In the genomic region with DNA sequence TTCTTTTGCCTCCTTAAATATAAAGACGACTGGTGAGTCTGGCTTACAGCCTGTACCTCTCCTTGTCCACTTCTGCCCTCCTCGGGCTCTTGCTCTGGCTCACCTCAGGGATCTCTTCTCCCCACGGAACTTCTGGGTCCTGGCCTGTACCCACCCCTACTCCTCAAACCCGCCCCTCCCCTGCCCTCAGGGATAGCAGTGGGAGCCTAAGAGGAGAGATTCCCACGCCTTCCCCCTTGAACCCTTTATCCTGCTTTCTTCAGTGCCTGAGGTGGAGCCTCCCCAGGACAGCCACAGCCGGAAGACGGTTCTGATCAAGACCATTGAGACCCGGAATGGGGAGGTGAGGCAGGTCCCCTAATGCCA, we compare ENCODE assay signal across 13 cellular contexts. TPM values are rescaled to one million over a fixed set of nuclear protein-coding genes. Genes with fewer than 3 reads are reported as not detected.
A peak's percentile ranks its signal among the peaks of the same experiment; 100 is the strongest.
DNase-seq lines count a peak whose midpoint lies in the region; ATAC-seq and TF ChIP-seq lines count a peak whose summit lies in the region.
"Had no signal": no experiment of that assay in that cellular context is flagged by ENCODE, and none has a peak within 500 bp of the region (broad histone marks: within the 10 kb centered on the region; RNA-seq: fewer than 3 reads in every experiment).

No MANE protein-coding gene starts in this region.

- no peak for ATAC-seq in activated naive CD8-positive, alpha-beta T cell treated with anti-CD3 and anti-CD28 coated beads, Interleukin-2, amount 50 U/mL, for 24 hours
- no peak for ATAC-seq in GM19035 (IDR thresholded peaks at IDR 0.05; ENCODE audit: unreplicated experiment)

- TF ChIP-seq CTCF in hepatocyte (IDR thresholded peaks at IDR 0.05; ENCODE audit: poor library complexity) (no peak), stomach (IDR thresholded peaks at IDR 0.05) (no peak)

- peaks cover 60% of the 10 kb centered on the region for H3K27me3 ChIP-seq in hepatocyte
- peaks cover 32 to 98% (median 46%) of the 10 kb centered on the region in 3 donors for H3K27me3 ChIP-seq in stomach

- intact Hi-C loops in stomach (cut with DNase I; ENCODE audit: low total_unique reads), result no loop called here

- H3K4me2 ChIP-seq in hepatocyte, result peak overlapping the region; percentile 84

- TF ChIP-seq POLR2A in stomach (IDR thresholded peaks at IDR 0.05), result no peak

- H3K27me3 Mint-ChIP-seq in activated naive CD8-positive, alpha-beta T cell, result peaks cover 26% of the 10 kb centered on the region
- H3K27me3 Mint-ChIP-seq in activated naive CD8-positive, alpha-beta T cell treated with anti-CD3 and anti-CD28 coated beads, Interleukin-2, amount 50 U/mL, for 24 hours, result peaks cover 58% of the 10 kb centered on the region

- H3K27ac Mint-ChIP-seq in activated naive CD8-positive, alpha-beta T cell, result no peak overlapping the region
- no peak overlapping the region for H3K27ac Mint-ChIP-seq in activated naive CD8-positive, alpha-beta T cell treated with anti-CD3 and anti-CD28 coated beads, Interleukin-2, amount 50 U/mL, for 24 hours

- H3K9me3 Mint-ChIP-seq in activated naive CD8-positive, alpha-beta T cell (ENCODE audit: low read depth), result no peaks in the 10 kb centered on the region
- no peaks in the 10 kb centered on the region for H3K9me3 Mint-ChIP-seq in activated naive CD8-positive, alpha-beta T cell treated with anti-CD3 and anti-CD28 coated beads, Interleukin-2, amount 50 U/mL, for 24 hours

- TF ChIP-seq EP300 in stomach (IDR thresholded peaks at IDR 0.05), result no peak

- H4K20me1 ChIP-seq in hepatocyte (ENCODE audit: insufficient read depth, poor library complexity, severe bottlenecking), result no peaks in the 10 kb centered on the region

- WGBS in hepatocyte (ENCODE audit: low lambda C conversion rate, missing lambda C conversion rate), result 43% methylated on average over 6 of the region's 8 CpGs
- 18 to 26% (median 25%) methylated on average over 8 of the region's 8 CpGs for WGBS in stomach, 5 donors

- H3K4me3 ChIP-seq in SK-N-MC, result peak overlapping the region; percentile 66
- H3K4me3 ChIP-seq in hepatocyte, result no peak overlapping the region
- H3K4me3 ChIP-seq in stomach, result peak overlapping the region in 3 of 4 donors; percentile 18 to 47 (median 33)

- H3K4me1 Mint-ChIP-seq in activated naive CD8-positive, alpha-beta T cell (ENCODE audit: low read depth), result peaks cover 7% of the 10 kb centered on the region
- H3K4me1 Mint-ChIP-seq in activated naive CD8-positive, alpha-beta T cell treated with anti-CD3 and anti-CD28 coated beads, Interleukin-2, amount 50 U/mL, for 24 hours, result peaks cover 19% of the 10 kb centered on the region

- no peak for DNase-seq in activated naive CD8-positive, alpha-beta T cell treated with anti-CD3 and anti-CD28 coated beads, Interleukin-2, amount 50 U/mL, for 24 hours
- DNase-seq in SK-N-MC (ENCODE audit: low read depth, low spot score) (no peak), hepatocyte (ENCODE audit: low spot score) (no peak), stomach (no peak), NOMO-1 treated with DMSO at 0.1 percent for 48 hours (lab: John Stamatoyannopoulos, UW; ENCODE audit: unreplicated experiment) (no peak), SKM-1 (lab: John Stamatoyannopoulos, UW; ENCODE audit: unreplicated experiment) (no peak)
- DNase-seq: activated CD4-positive, alpha-beta T cell treated with anti-CD3 and anti-CD28 coated beads for 1 hour; amygdala; GOT3; NCI-H2227 treated with DMSO at 0.1 percent for 48 hours; SHP77 treated with DMSO at 0.1 percent for 48 hours had no signal

- H3K9me3 ChIP-seq in SK-N-MC (ENCODE audit: low read depth, low read length) (no peaks in the 10 kb centered on the region), hepatocyte (ENCODE audit: low read depth) (no peaks in the 10 kb centered on the region), stomach (no peaks in the 10 kb centered on the region)

- H3K36me3 Mint-ChIP-seq in activated naive CD8-positive, alpha-beta T cell, result no peaks in the 10 kb centered on the region
- H3K36me3 Mint-ChIP-seq in activated naive CD8-positive, alpha-beta T cell treated with anti-CD3 and anti-CD28 coated beads, Interleukin-2, amount 50 U/mL, for 24 hours (ENCODE audit: low read depth), result no peaks in the 10 kb centered on the region

- H3K36me3 ChIP-seq in SK-N-MC (ENCODE audit: insufficient read depth, low read length), result no peaks in the 10 kb centered on the region
- H3K36me3 ChIP-seq in hepatocyte (replicated peaks; ENCODE audit: insufficient read depth, low read depth), result no peaks in the 10 kb centered on the region
- H3K36me3 ChIP-seq in stomach, result no peaks in the 10 kb centered on the region

- peak overlapping the region; percentile 20 for H3K4me3 Mint-ChIP-seq in activated naive CD8-positive, alpha-beta T cell
- H3K4me3 Mint-ChIP-seq in activated naive CD8-positive, alpha-beta T cell treated with anti-CD3 and anti-CD28 coated beads, Interleukin-2, amount 50 U/mL, for 24 hours, result no peak overlapping the region

- H2AFZ ChIP-seq in hepatocyte, result no peak overlapping the region

- H3K9me2 ChIP-seq in hepatocyte (replicated peaks; ENCODE audit: insufficient read depth), result no peaks in the 10 kb centered on the region

- peak overlapping the region; percentile 45 for H3K9ac ChIP-seq in SK-N-MC (ENCODE audit: insufficient read length)

- H3K79me2 ChIP-seq in hepatocyte, result no peaks in the 10 kb centered on the region

- no peak overlapping the region for H3K27ac ChIP-seq in SK-N-MC
- no peak overlapping the region for H3K27ac ChIP-seq in hepatocyte
- no peak overlapping the region for H3K27ac ChIP-seq in stomach

- H3K4me1 ChIP-seq in hepatocyte (ENCODE audit: insufficient read depth) (peaks cover 15% of the 10 kb centered on the region), stomach (peaks cover 28 to 50% (median 41%) of the 10 kb centered on the region in 4 donors)

RNA-seq across cellular contexts. Expression of gene PRPH, which starts 2.7 kb away (rescaled TPM):
- 0.70 and 1.1 TPM in 2 replicates for total RNA-seq in hepatocyte
- polyA plus RNA-seq in hepatocyte, result 1.3 and 1.7 TPM in 2 replicates
- 10 to 100 TPM in 2 of 5 donors, under 1 TPM in 1, not detected in 2; 0.45 to 14.5 (median 11.9) TPM for total RNA-seq in stomach
- 1 to 10 TPM in 1 of 3 donors, under 1 TPM in 1, not detected in 1; 0.50 to 9.0 TPM for polyA plus RNA-seq in stomach

RNA-seq across cellular contexts. Expression of gene TROAP, which starts 25.4 kb away (rescaled TPM):
- total RNA-seq in hepatocyte, result 3.4 and 4.1 TPM in 2 replicates
- polyA plus RNA-seq in hepatocyte, result 8.0 and 12.5 TPM in 2 replicates
- 10 to 100 TPM in 2 of 5 donors, 1 to 10 TPM in 3; 1.4 to 54.2 (median 8.5) TPM for total RNA-seq in stomach
- polyA plus RNA-seq in stomach, result 10 to 100 TPM in 1 of 3 donors, 1 to 10 TPM in 2; 3.2 to 15.7 (median 8.9) TPM

RNA-seq across cellular contexts. Expression of gene TUBA1C, which starts 32.8 kb away (rescaled TPM):
- total RNA-seq in hepatocyte, result 422 and 528 TPM in 2 replicates
- polyA plus RNA-seq in hepatocyte, result 198 and 252 TPM in 2 replicates
- total RNA-seq in stomach, result 100 to 1,000 TPM in 3 of 5 donors, 10 to 100 TPM in 2; 63.7 to 193 (median 107) TPM
- polyA plus RNA-seq in stomach, result 100 to 1,000 TPM; 215 to 403 (median 328) TPM

RNA-seq across cellular contexts. Expression of gene C1QL4, which starts 39.3 kb away (rescaled TPM):
- not detected in 2 replicates for total RNA-seq in hepatocyte
- not detected in 2 replicates for polyA plus RNA-seq in hepatocyte
- not detected for total RNA-seq in stomach
- not detected for polyA plus RNA-seq in stomach

RNA-seq across cellular contexts. Expression of gene DNAJC22, which starts 49.0 kb away (rescaled TPM):
- total RNA-seq in hepatocyte (28.3 and 30.7 TPM in 2 replicates), stomach (10 to 100 TPM in 2 of 5 donors, 1 to 10 TPM in 2, not detected in 1; 3.1 to 54.7 (median 13.9) TPM)
- polyA plus RNA-seq in hepatocyte (16.1 and 17.8 TPM in 2 replicates), stomach (1 to 10 TPM; 1.5 to 1.6 (median 1.5) TPM)
